8 cellular contexts compared by ENCODE assay signal in genomic region chr19:4457654-4458406, GRCh38. TPM values are rescaled to one million over a fixed set of nuclear protein-coding genes. Genes with fewer than 3 reads are reported as not detected.
DNase-seq lines count a peak whose midpoint lies in the region; ATAC-seq, FAIRE-seq and TF ChIP-seq lines count a peak whose summit lies in the region.

UBXN6 (minus strand) TSS chr19:4457794; CDS start chr19:4457697, 97 bp downstream.

- no peak for TF ChIP-seq EP300 in gastroesophageal sphincter (IDR thresholded peaks at IDR 0.05)

- TF ChIP-seq CTCF in HFF-Myc (IDR thresholded peaks at IDR 0.05; ENCODE audit: low read depth, low read length, missing control alignments) = no peak
- TF ChIP-seq CTCF in gastroesophageal sphincter (IDR thresholded peaks at IDR 0.05) = peak in 3 of 4 experiments; percentile 22 to 31 (median 26)
- peak; percentile 68 for TF ChIP-seq CTCF in neutrophil (IDR thresholded peaks at IDR 0.05)

- H3K4me3 Mint-ChIP-seq in activated naive CD4-positive, alpha-beta T cell treated with anti-CD3 and anti-CD28 coated beads for 36 hours = peak within 1 kb of the TSS; percentile 86

- no peaks in the 10 kb centered on the region for H3K9me3 Mint-ChIP-seq in activated naive CD4-positive, alpha-beta T cell treated with anti-CD3 and anti-CD28 coated beads for 36 hours

- CTCF ChIA-PET in activated naive CD4-positive, alpha-beta T cell treated with anti-CD3 and anti-CD28 coated beads for 36 hours (lab: Charles Lee) = no interaction called here

- no peaks in the 10 kb centered on the region for H3K9me3 ChIP-seq in gastroesophageal sphincter
- no peaks in the 10 kb centered on the region for H3K9me3 ChIP-seq in neutrophil

- H3K27me3 ChIP-seq in gastroesophageal sphincter = no peaks in the 10 kb centered on the region
- H3K27me3 ChIP-seq in neutrophil = no peaks in the 10 kb centered on the region

- TF ChIP-seq POLR2A in gastroesophageal sphincter (IDR thresholded peaks at IDR 0.05) = no peak

- intact Hi-C loops in activated naive CD4-positive, alpha-beta T cell treated with anti-CD3 and anti-CD28 coated beads for 36 hours (cut with micrococcal nuclease) = loop anchor here (1.0 to 5.0 kb wide), 4 partner anchors 13 to 334 kb away; partner anchors contain the start of genes CHAF1A, FEM1A and YJU2

- H3K27ac ChIP-seq in gastroesophageal sphincter (peak within 1 kb of the TSS; percentile 66 to 96 (median 88)), neutrophil (peak within 1 kb of the TSS; percentile 86), substantia nigra (ENCODE audit: low read depth, low read length, poor library complexity, severe bottlenecking) (peak within 1 kb of the TSS; percentile 66)

- H3K4me3 ChIP-seq in HFF-Myc (replicated peaks; ENCODE audit: low read depth, low read length) (peak within 1 kb of the TSS; percentile 81), gastroesophageal sphincter (peak within 1 kb of the TSS; percentile 52 to 75), neutrophil (ENCODE audit: low read depth in 1 of 2, low read length in 1 of 2) (peak within 1 kb of the TSS; percentile 57 to 80)

- H3K36me3 Mint-ChIP-seq in activated naive CD4-positive, alpha-beta T cell treated with anti-CD3 and anti-CD28 coated beads for 36 hours (ENCODE audit: low read depth) = no peaks in the 10 kb centered on the region

- H3K4me1 ChIP-seq in gastroesophageal sphincter (peaks cover 0 to 42% (median 13%) of the 10 kb centered on the region in 3 donors), neutrophil (ENCODE audit: control insufficient read depth in 1 of 2, insufficient read depth in 1 of 2, low read depth in 1 of 2, low read length in 1 of 2) (peaks cover 12 to 18% of the 10 kb centered on the region in 2 experiments)

- H3K36me3 ChIP-seq in gastroesophageal sphincter (peaks cover 0 to 19% of the 10 kb centered on the region in 2 donors), neutrophil (peaks cover 20% of the 10 kb centered on the region)

- FAIRE-seq in G401.6 (lab: Jason Lieb, UNC) = peak; percentile 88

- peak; percentile 87 for DNase-seq in HFF-Myc (ENCODE audit: extremely low read depth, low read depth)
- DNase-seq in NAMALWA (ENCODE audit: low spot score) = peak; percentile 98
- peak; percentile 97 for DNase-seq in SK-N-DZ (ENCODE audit: low spot score)
- DNase-seq in activated naive CD4-positive, alpha-beta T cell treated with anti-CD3 and anti-CD28 coated beads for 36 hours = peak; percentile 99
- peak; percentile 45 to 98 (median 92) for DNase-seq in substantia nigra (lab: John Stamatoyannopoulos, UW)

- H3K27me3 Mint-ChIP-seq in activated naive CD4-positive, alpha-beta T cell treated with anti-CD3 and anti-CD28 coated beads for 36 hours (ENCODE audit: low read depth) = no peaks in the 10 kb centered on the region

- H3K27ac Mint-ChIP-seq in activated naive CD4-positive, alpha-beta T cell treated with anti-CD3 and anti-CD28 coated beads for 36 hours = peak within 1 kb of the TSS; percentile 85

- WGBS in gastroesophageal sphincter (ENCODE audit: low coverage in 1 of 2), 2 donors = 8 to 13% methylated on average over 20 to 25 of the region's 52 CpGs

- H3K4me1 Mint-ChIP-seq in activated naive CD4-positive, alpha-beta T cell treated with anti-CD3 and anti-CD28 coated beads for 36 hours (ENCODE audit: low read depth) = peaks cover 12% of the 10 kb centered on the region

- ATAC-seq in gastroesophageal sphincter = peak; percentile 95

RNA-seq across cellular contexts. Expression of gene UBXN6, which starts in this region (rescaled TPM):
- 45.3 and 50.1 TPM in 2 replicates for polyA plus RNA-seq in SK-N-DZ (2014; cell fraction: cytosol; rRNA removed)
- 41.8 and 100 TPM in 2 replicates for polyA plus RNA-seq in SK-N-DZ (2014; cell fraction: nucleus; rRNA removed)
- 10 to 100 TPM; 28.7 to 36.2 TPM for total RNA-seq in activated naive CD4-positive, alpha-beta T cell treated with anti-CD3 and anti-CD28 coated beads for 36 hours
- 100 to 1,000 TPM in 1 of 4 donors, 10 to 100 TPM in 3; 62.6 to 130 (median 80.6) TPM for total RNA-seq in gastroesophageal sphincter

Comparison
In these comparisons a context has a peak if more than half of its experiments do, and no peak if none do; other contexts are left out.
1. Peak in every context shown above with its lines: DNase-seq, ATAC-seq, H3K4me3 ChIP-seq and H3K27ac ChIP-seq.